Comparison of ENCODE assay signal across 9 cellular contexts in the genomic region with DNA sequence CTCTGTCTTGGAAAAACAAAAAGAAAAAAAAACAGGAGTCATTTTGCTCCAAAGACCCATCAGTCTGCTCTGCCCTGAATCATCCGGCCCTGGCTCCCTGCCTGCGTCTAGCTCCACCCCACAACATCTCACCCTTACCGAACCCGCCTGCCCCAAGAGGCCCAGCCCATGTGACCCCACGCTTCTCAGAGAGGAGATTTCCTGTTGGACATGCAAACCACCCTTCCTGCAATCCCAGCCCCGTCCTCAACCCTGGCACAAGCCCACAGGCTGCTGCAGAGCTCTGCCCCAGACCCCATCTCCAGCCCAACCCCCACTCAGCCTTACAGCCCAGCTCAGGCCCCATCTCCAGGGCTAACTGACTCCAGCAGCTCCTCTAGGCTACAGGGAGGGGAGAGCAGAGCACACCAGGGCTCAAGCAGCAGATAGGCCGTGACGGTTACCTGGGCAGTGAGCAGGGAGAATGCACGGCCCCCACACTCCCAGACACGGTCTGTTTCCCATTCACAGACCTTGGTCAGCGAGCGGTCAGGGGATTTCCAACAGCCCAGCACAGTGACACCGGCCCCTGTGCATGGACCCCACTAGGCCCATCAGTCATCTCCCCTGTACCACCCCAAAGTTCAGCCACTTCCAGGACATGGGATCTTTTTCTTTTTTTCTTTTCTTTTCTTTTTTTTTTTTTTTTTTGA.
DNase-seq lines count a peak whose midpoint lies in the region; ATAC-seq and TF ChIP-seq lines count a peak whose summit lies in the region.
"Had no signal": no experiment of that assay in that cellular context is flagged by ENCODE, and none has a peak within 500 bp of the region (broad histone marks: within the 10 kb centered on the region; RNA-seq: fewer than 3 reads in every experiment).

No MANE protein-coding gene starts in this region.

- peaks cover 3% of the 10 kb centered on the region for H3K36me3 Mint-ChIP-seq in chondrocyte (ENCODE audit: low read depth)

- H3K27ac Mint-ChIP-seq in chondrocyte (ENCODE audit: unreplicated experiment), result peak overlapping the region; percentile 95

- ATAC-seq in GM21723 (IDR thresholded peaks at IDR 0.05; ENCODE audit: unreplicated experiment), result peak; percentile 59
- ATAC-seq in left colon, result peak; percentile 76

- H3K27me3 Mint-ChIP-seq in chondrocyte (ENCODE audit: low read depth), result no peaks in the 10 kb centered on the region

- DNase-seq in EH (ENCODE audit: low read depth) (peak; percentile 94), NCI-H1436 (lab: John Stamatoyannopoulos, UW) (peak; percentile 36), chondrocyte (ENCODE audit: low spot score) (peak; percentile 97), left colon (peak; percentile 79 to 84), substantia nigra (lab: John Stamatoyannopoulos, UW) (peak in 39 of 49 donors; percentile 7 to 77 (median 42)), HEK293T (ENCODE audit: extremely low spot score) (no peak)
- no peak for DNase-seq in stimulated activated CD4-positive, alpha-beta T cell treated with anti-CD3 and anti-CD28 coated beads, Interleukin-4, amount 100 ng/mL, for 1 hour

- CTCF ChIA-PET in HEK293T (lab: Yijun Ruan, JAX), result interaction anchor here (0.5 to 1.1 kb wide), 4 partner anchors 10 to 177 kb away, joined by 3 to 4 read pairs (median 3); no protein-coding TSS in a partner anchor

- intact Hi-C loops in left colon (cut with DNase I, micrococcal nuclease), result no loop called here

- peak overlapping the region; percentile 55 for H3K4me3 Mint-ChIP-seq in chondrocyte (ENCODE audit: unreplicated experiment)

- TF ChIP-seq CTCF in chondrocyte (IDR thresholded peaks at IDR 0.05), result no peak

- no peaks in the 10 kb centered on the region for H3K9me3 Mint-ChIP-seq in chondrocyte (ENCODE audit: low read depth)

- POLR2A ChIA-PET in HEK293T (lab: Yijun Ruan, JAX), result interaction anchor here (1.3 kb wide), 1 partner anchor 13 kb away, joined by 3 read pairs; no protein-coding TSS in a partner anchor

- H3K27ac ChIP-seq in substantia nigra (ENCODE audit: low read depth, low read length, poor library complexity, severe bottlenecking), result peak overlapping the region; percentile 45
- H3K27ac ChIP-seq: SK-N-MC had no signal

- H3K4me1 Mint-ChIP-seq in chondrocyte (ENCODE audit: low read depth), result peaks cover 29% of the 10 kb centered on the region

TF ChIP-seq in HEK293T, 16 proteins besides CTCF, POLR2A, EP300 and RAD21:
- TF ChIP-seq SUZ12 (IDR thresholded peaks at IDR 0.05), result no peak

Comparison
In these comparisons a context has a peak if more than half of its experiments do, and no peak if none do; other contexts are left out.
1. DNase-seq: peak in EH (single experiment), NCI-H1436 (single experiment), chondrocyte (single experiment), left colon (2 of 2) and substantia nigra (39 of 49); none in stimulated activated CD4-positive, alpha-beta T cell treated with anti-CD3 and anti-CD28 coated beads, Interleukin-4, amount 100 ng/mL, for 1 hour (single experiment) and HEK293T (single experiment).